ENCODE assay signal across 27 cellular contexts in the genomic region with DNA sequence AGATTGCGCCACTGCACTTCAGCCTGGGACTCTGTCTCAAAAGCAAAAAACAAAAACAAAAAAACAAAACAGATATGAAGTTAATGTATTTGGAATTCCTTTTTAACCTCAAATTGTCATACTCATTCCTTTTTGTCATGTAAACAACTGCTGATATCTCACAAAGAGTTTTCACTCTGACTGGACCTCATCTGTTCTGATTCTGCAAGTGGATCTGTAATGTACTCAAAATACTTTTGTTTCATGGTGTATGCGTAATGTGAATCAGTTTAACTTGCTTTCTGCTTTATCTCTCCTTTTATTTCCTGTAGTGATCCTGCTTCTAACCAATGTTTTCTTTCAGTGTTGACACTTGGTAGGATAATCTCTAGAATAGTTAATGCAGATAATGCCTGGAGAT.
"Had no signal": no experiment of that assay in that cellular context is flagged by ENCODE, and none has a peak within 500 bp of the region (broad histone marks: within the 10 kb centered on the region; RNA-seq: fewer than 3 reads in every experiment).

No MANE protein-coding gene starts in this region.

- H3K27ac Mint-ChIP-seq: mesothelial cell of epicardium; natural killer cell treated with Interleukin-12 subunit alpha and Interleukin-12 subunit beta and Interleukin-15 and Interleukin-18, amount 100 ng/mL, for 72 hours; stimulated activated naive B cell treated with anti-CD40 and anti-IgM and Interleukin-4, amounts not matched to agents 10 μg/mL and 1 μg/mL and 100 μg/mL, for 72 hours; stimulated activated naive CD8-positive, alpha-beta T cell treated with anti-CD3 and anti-CD28 coated beads, Interleukin-15, Interleukin-2, amounts not matched to agents 100 ng/mL and 50 ng/mL, for 24 hours had no signal

- H3K4me3 ChIP-seq: dorsolateral prefrontal cortex, gastroesophageal sphincter, heart left ventricle, hepatocyte, left lung, mucosa of descending colon, pancreas, right lobe of liver, thoracic aorta, tibial nerve, upper lobe of left lung, uterus had no signal

- H3K27ac ChIP-seq: dorsolateral prefrontal cortex, epithelial cell of prostate, foreskin keratinocyte, gastroesophageal sphincter, heart left ventricle, hepatocyte, left lung, neutrophil, pancreas, right lobe of liver, thoracic aorta, tibial nerve, upper lobe of left lung, uterus had no signal

- H3K9me3 ChIP-seq: gastroesophageal sphincter, heart left ventricle, left lung, mucosa of descending colon, neutrophil, pancreas, right lobe of liver, thoracic aorta, tibial nerve, upper lobe of left lung, uterus had no signal

- H3K27me3 Mint-ChIP-seq: naive B cell; natural killer cell treated with Interleukin-12 subunit alpha and Interleukin-12 subunit beta and Interleukin-15 and Interleukin-18, amount 100 ng/mL, for 72 hours; stimulated activated naive B cell treated with anti-CD40 and anti-IgM and Interleukin-4, amounts not matched to agents 10 μg/mL and 1 μg/mL and 100 μg/mL, for 72 hours; stimulated activated naive CD8-positive, alpha-beta T cell treated with anti-CD3 and anti-CD28 coated beads, Interleukin-15, Interleukin-2, amounts not matched to agents 100 ng/mL and 50 ng/mL, for 24 hours had no signal

- H3K4me3 Mint-ChIP-seq: mesothelial cell of epicardium; naive B cell; natural killer cell treated with Interleukin-12 subunit alpha and Interleukin-12 subunit beta and Interleukin-15 and Interleukin-18, amount 100 ng/mL, for 72 hours; neural crest cell; stimulated activated naive B cell treated with anti-CD40 and anti-IgM and Interleukin-4, amounts not matched to agents 10 μg/mL and 1 μg/mL and 100 μg/mL, for 72 hours; stimulated activated naive CD8-positive, alpha-beta T cell treated with anti-CD3 and anti-CD28 coated beads, Interleukin-15, Interleukin-2, amounts not matched to agents 100 ng/mL and 50 ng/mL, for 24 hours had no signal

- H3K4me2 ChIP-seq: hepatocyte had no signal

- H3K4me1 Mint-ChIP-seq: neural crest cell had no signal

- H3K4me1 ChIP-seq: foreskin keratinocyte, gastroesophageal sphincter, left lung, right lobe of liver, tibial nerve, upper lobe of left lung had no signal

- H3K27me3 ChIP-seq: dorsolateral prefrontal cortex, foreskin keratinocyte, gastroesophageal sphincter, heart left ventricle, hepatocyte, left lung, neutrophil, pancreas, right lobe of liver, tibial nerve, upper lobe of left lung, uterus had no signal

- H2AFZ ChIP-seq: hepatocyte had no signal

- DNase-seq: dorsolateral prefrontal cortex; effector CD4-positive, alpha-beta T cell; foreskin keratinocyte; heart left ventricle; left cardiac atrium; left lung; mucosa of descending colon; naive B cell; pancreas; right lobe of liver; small intestine; stimulated activated CD4-positive, alpha-beta T cell treated with anti-CD3 and anti-CD28 coated beads, Interleukin-15, amount 100 ng/mL, for 24 hours; stimulated activated CD4-positive, alpha-beta T cell treated with anti-CD3 and anti-CD28 coated beads, Interleukin-2, amount 100 ng/mL, for 48 hours; stimulated activated naive B cell treated with anti-CD40 and anti-IgM and Interleukin-4, amounts not matched to agents 10 μg/mL and 1 μg/mL and 100 μg/mL, for 72 hours; upper lobe of left lung; uterus had no signal

- ATAC-seq: esophagus mucosa; foreskin keratinocyte; gastroesophageal sphincter; heart left ventricle; left cardiac atrium; left lung; mucosa of descending colon; natural killer cell treated with Interleukin-12 subunit alpha and Interleukin-12 subunit beta and Interleukin-15 and Interleukin-18, amount 100 ng/mL, for 72 hours; pancreas; right lobe of liver; stimulated activated naive B cell treated with anti-CD40 and anti-IgM and Interleukin-4, amounts not matched to agents 10 μg/mL and 1 μg/mL and 100 μg/mL, for 72 hours had no signal

- H3K9me3 Mint-ChIP-seq: mesothelial cell of epicardium; natural killer cell treated with Interleukin-12 subunit alpha and Interleukin-12 subunit beta and Interleukin-15 and Interleukin-18, amount 100 ng/mL, for 72 hours; neural crest cell; stimulated activated naive B cell treated with anti-CD40 and anti-IgM and Interleukin-4, amounts not matched to agents 10 μg/mL and 1 μg/mL and 100 μg/mL, for 72 hours; stimulated activated naive CD8-positive, alpha-beta T cell treated with anti-CD3 and anti-CD28 coated beads, Interleukin-15, Interleukin-2, amounts not matched to agents 100 ng/mL and 50 ng/mL, for 24 hours had no signal

- H3K36me3 ChIP-seq: pancreas, right lobe of liver, thoracic aorta, uterus had no signal
